1 cellular context compared by ENCODE assay signal in the genomic region with DNA sequence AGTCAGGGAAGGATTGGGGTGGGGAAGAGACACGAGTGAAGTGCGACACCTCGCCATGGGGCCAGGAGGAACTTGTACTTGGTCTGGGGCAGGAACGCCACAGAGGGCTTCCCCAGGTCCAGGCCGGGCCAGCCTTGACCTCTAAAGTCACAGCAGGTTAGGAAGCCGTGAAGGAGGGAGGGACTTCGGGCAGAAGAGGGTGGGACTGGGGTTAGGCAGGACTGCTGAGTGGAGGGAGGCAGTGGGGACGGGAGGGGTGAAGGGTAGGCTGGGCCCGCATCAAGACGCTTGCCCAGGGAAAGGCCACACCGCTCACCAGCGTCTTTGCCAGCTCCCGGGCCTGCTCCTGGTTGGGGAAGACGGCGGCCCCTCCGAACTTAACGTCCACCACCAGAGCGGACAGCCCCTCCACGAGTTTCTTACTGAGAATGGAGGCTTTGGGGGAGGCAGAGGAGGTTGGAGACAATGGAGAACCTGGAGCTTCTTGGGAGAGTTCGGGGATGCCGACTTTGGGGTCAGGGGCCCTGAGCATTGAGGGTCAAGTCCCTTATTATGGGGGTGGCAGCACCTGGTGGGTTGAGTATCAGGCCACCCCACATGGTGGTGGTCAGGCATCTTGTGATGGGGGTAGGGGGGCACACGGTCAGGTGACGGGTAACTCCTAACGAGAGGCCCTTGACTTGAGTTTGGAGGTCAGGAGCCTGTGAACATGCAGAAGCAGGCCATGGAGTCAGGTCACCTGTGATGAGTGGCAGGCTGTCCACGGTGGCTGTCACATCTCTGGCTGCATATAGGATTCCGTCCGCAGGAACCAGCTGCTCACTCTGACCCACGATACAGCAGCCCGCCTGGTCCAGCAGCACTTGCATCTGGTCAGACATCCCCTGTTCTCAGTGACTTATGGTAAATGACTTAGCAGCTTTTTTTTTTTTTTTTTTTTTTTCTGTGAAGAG.
A peak's percentile ranks its signal among the peaks of the same experiment; 100 is the strongest.
TF ChIP-seq lines count a peak whose summit lies in the region.

No MANE protein-coding gene starts in this region.

TF ChIP-seq in HepG2, 621 proteins besides CTCF, POLR2A, EP300 and RAD21 (continued from another document):
- TF ChIP-seq, protein P1, sequence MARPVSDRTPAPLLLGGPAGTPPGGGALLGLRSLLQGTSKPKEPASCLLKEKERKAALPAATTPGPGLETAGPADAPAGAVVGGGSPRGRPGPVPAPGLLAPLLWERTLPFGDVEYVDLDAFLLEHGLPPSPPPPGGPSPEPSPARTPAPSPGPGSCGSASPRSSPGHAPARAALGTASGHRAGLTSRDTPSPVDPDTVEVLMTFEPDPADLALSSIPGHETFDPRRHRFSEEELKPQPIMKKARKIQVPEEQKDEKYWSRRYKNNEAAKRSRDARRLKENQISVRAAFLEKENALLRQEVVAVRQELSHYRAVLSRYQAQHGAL (CRISPR knock-in tag; IDR thresholded peaks at IDR 0.05; ENCODE audit: not compliant biosample characterization): no peak
- TF ChIP-seq ZNF501 (CRISPR knock-in tag; IDR thresholded peaks at IDR 0.05) (no peak), RCOR2 (CRISPR knock-in tag; IDR thresholded peaks at IDR 0.05) (no peak), HDAC1 (CRISPR knock-in tag; IDR thresholded peaks at IDR 0.05) (no peak), ZSCAN9 (CRISPR knock-in tag; IDR thresholded peaks at IDR 0.05; ENCODE audit: borderline replicate concordance) (no peak), FLYWCH1 (CRISPR knock-in tag; IDR thresholded peaks at IDR 0.05) (no peak), KLF16 (CRISPR knock-in tag; IDR thresholded peaks at IDR 0.05) (no peak), ZBED4 (CRISPR knock-in tag; IDR thresholded peaks at IDR 0.05; ENCODE audit: borderline replicate concordance) (peak; percentile 83; the same call in 1 of the 2 replicates), ZNF550 (CRISPR knock-in tag; IDR thresholded peaks at IDR 0.05; ENCODE audit: borderline replicate concordance) (no peak), ZNF232 (CRISPR knock-in tag; IDR thresholded peaks at IDR 0.05; ENCODE audit: borderline replicate concordance) (no peak), ZNF629 (CRISPR knock-in tag; conservative IDR thresholded peaks at IDR 0.05) (no peak), GTF3A (CRISPR knock-in tag; conservative IDR thresholded peaks at IDR 0.05) (0 out of 2 replicates have a peak, but pooled peaks have one; percentile 63), ARNT (IDR thresholded peaks at IDR 0.05) (no peak), NR2F6 (IDR thresholded peaks at IDR 0.05) (peak; percentile 86), NR2F6 (CRISPR knock-in tag; IDR thresholded peaks at IDR 0.05) (peak; percentile 93), ATF1 (CRISPR knock-in tag; IDR thresholded peaks at IDR 0.05) (no peak), ZNF891 (CRISPR knock-in tag; IDR thresholded peaks at IDR 0.05) (no peak), ZNF773 (CRISPR knock-in tag; IDR thresholded peaks at IDR 0.05; ENCODE audit: borderline replicate concordance) (no peak), IRX3 (CRISPR knock-in tag; IDR thresholded peaks at IDR 0.05; ENCODE audit: borderline replicate concordance, low read depth) (no peak), DPF2 (CRISPR knock-in tag; IDR thresholded peaks at IDR 0.05; ENCODE audit: borderline replicate concordance, low read depth) (peak; percentile 61; the same call in 1 of the 2 replicates), SOX6 (IDR thresholded peaks at IDR 0.05) (no peak), SOX6 (CRISPR knock-in tag; IDR thresholded peaks at IDR 0.05) (no peak; the same call in 1 of the 2 replicates), MEIS1 (CRISPR knock-in tag; IDR thresholded peaks at IDR 0.05; ENCODE audit: borderline replicate concordance) (peak; percentile 68; the same call in 1 of the 2 replicates), ZNF446 (CRISPR knock-in tag; IDR thresholded peaks at IDR 0.05) (no peak), CBX2 (IDR thresholded peaks at IDR 0.05; ENCODE audit: low read depth, low read length) (no peak), CBX2 (CRISPR knock-in tag; IDR thresholded peaks at IDR 0.05; ENCODE audit: low read depth) (no peak), SSRP1 (CRISPR knock-in tag; IDR thresholded peaks at IDR 0.05) (peak; percentile 35; the same call in 1 of the 2 replicates), TBX2 (CRISPR knock-in tag; IDR thresholded peaks at IDR 0.05; ENCODE audit: borderline replicate concordance) (no peak)
- TF ChIP-seq, protein P2, sequence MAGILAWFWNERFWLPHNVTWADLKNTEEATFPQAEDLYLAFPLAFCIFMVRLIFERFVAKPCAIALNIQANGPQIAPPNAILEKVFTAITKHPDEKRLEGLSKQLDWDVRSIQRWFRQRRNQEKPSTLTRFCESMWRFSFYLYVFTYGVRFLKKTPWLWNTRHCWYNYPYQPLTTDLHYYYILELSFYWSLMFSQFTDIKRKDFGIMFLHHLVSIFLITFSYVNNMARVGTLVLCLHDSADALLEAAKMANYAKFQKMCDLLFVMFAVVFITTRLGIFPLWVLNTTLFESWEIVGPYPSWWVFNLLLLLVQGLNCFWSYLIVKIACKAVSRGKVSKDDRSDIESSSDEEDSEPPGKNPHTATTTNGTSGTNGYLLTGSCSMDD (CRISPR knock-in tag; IDR thresholded peaks at IDR 0.05): no peak
